Comparison of ENCODE assay signal across 17 cellular contexts in genomic region chr3:169299897-169300296, GRCh38.
"Had no signal": no experiment of that assay in that cellular context is flagged by ENCODE, and none has a peak within 500 bp of the region (broad histone marks: within the 10 kb centered on the region; RNA-seq: fewer than 3 reads in every experiment).

No MANE protein-coding gene starts in this region.

- ATAC-seq: activated CD4-positive, alpha-beta T cell treated with anti-CD3 and anti-CD28 coated beads for 36 hours; activated CD8-positive, alpha-beta memory T cell treated with anti-CD3 and anti-CD28 coated beads, Interleukin-2, amount 10 ng/mL, durations not matched to agents 7 days and 5 days; natural killer cell treated with Interleukin-12 subunit alpha and Interleukin-12 subunit beta and Interleukin-15 and Interleukin-18, amount 100 ng/mL, for 72 hours; stimulated activated naive B cell treated with anti-CD40 and anti-IgM and Interleukin-4, amounts not matched to agents 10 μg/mL and 1 μg/mL and 100 μg/mL, for 72 hours had no signal

- H3K27ac ChIP-seq: esophagus squamous epithelium, tibial artery, vagina had no signal

- H3K27ac Mint-ChIP-seq: activated CD4-positive, alpha-beta memory T cell treated with anti-CD3 and anti-CD28 coated beads for 36 hours; activated CD4-positive, alpha-beta T cell treated with anti-CD3 and anti-CD28 coated beads for 36 hours; activated CD8-positive, alpha-beta memory T cell treated with anti-CD3 and anti-CD28 coated beads, Interleukin-2, amount 10 ng/mL, durations not matched to agents 7 days and 5 days; activated naive CD4-positive, alpha-beta T cell treated with anti-CD3 and anti-CD28 coated beads, Interleukin-2, amount 10 ng/mL, durations not matched to agents 7 days and 5 days; activated T-cell treated with anti-CD3 and anti-CD28 coated beads, Interleukin-2, amount 50 U/mL, for 24 hours; memory B cell; natural killer cell treated with Interleukin-12 subunit alpha and Interleukin-12 subunit beta and Interleukin-15 and Interleukin-18, amount 100 ng/mL, for 72 hours; progenitor cell of endocrine pancreas; stimulated activated naive B cell treated with anti-CD40 and anti-IgM and Interleukin-4, amounts not matched to agents 10 μg/mL and 1 μg/mL and 100 μg/mL, for 72 hours had no signal

- H3K9me3 ChIP-seq: esophagus squamous epithelium, right atrium auricular region, tibial artery, vagina had no signal

- H3K36me3 Mint-ChIP-seq: activated CD4-positive, alpha-beta memory T cell treated with anti-CD3 and anti-CD28 coated beads for 36 hours; activated CD8-positive, alpha-beta memory T cell treated with anti-CD3 and anti-CD28 coated beads, Interleukin-2, amount 10 ng/mL, durations not matched to agents 7 days and 5 days; activated naive CD4-positive, alpha-beta T cell treated with anti-CD3 and anti-CD28 coated beads, Interleukin-2, amount 10 ng/mL, durations not matched to agents 7 days and 5 days; memory B cell; natural killer cell treated with Interleukin-12 subunit alpha and Interleukin-12 subunit beta and Interleukin-15 and Interleukin-18, amount 100 ng/mL, for 72 hours; stimulated activated naive B cell treated with anti-CD40 and anti-IgM and Interleukin-4, amounts not matched to agents 10 μg/mL and 1 μg/mL and 100 μg/mL, for 72 hours had no signal

- H3K9me3 Mint-ChIP-seq: activated CD4-positive, alpha-beta memory T cell treated with anti-CD3 and anti-CD28 coated beads for 36 hours; activated naive CD4-positive, alpha-beta T cell treated with anti-CD3 and anti-CD28 coated beads, Interleukin-2, amount 10 ng/mL, durations not matched to agents 7 days and 5 days; activated T-cell treated with anti-CD3 and anti-CD28 coated beads, Interleukin-2, amount 50 U/mL, for 24 hours; stimulated activated naive B cell treated with anti-CD40 and anti-IgM and Interleukin-4, amounts not matched to agents 10 μg/mL and 1 μg/mL and 100 μg/mL, for 72 hours had no signal

- H3K36me3 ChIP-seq: esophagus squamous epithelium, right atrium auricular region, tibial artery, vagina had no signal

- H3K4me1 ChIP-seq: tibial artery, vagina had no signal

- DNase-seq: activated CD4-positive, alpha-beta memory T cell treated with anti-CD3 and anti-CD28 coated beads for 36 hours; activated CD4-positive, alpha-beta T cell treated with anti-CD3 and anti-CD28 coated beads for 36 hours; activated CD8-positive, alpha-beta memory T cell treated with anti-CD3 and anti-CD28 coated beads, Interleukin-2, amount 10 ng/mL, durations not matched to agents 7 days and 5 days; activated naive CD4-positive, alpha-beta T cell treated with anti-CD3 and anti-CD28 coated beads, Interleukin-2, amount 10 ng/mL, durations not matched to agents 7 days and 5 days; activated T-cell treated with anti-CD3 and anti-CD28 coated beads, Interleukin-2, amount 50 U/mL, for 24 hours; esophagus squamous epithelium; glutamatergic neuron; occipital lobe; stimulated activated CD4-positive, alpha-beta T cell treated with anti-CD3 and anti-CD28 coated beads, Interleukin-2, amount 100 ng/mL, for 48 hours; stimulated activated naive B cell treated with anti-CD40 and anti-IgM and Interleukin-4, amounts not matched to agents 10 μg/mL and 1 μg/mL and 100 μg/mL, for 72 hours; T-helper 2 cell; tibial artery had no signal

- H3K27me3 ChIP-seq: esophagus squamous epithelium, right atrium auricular region, tibial artery, vagina had no signal

- H3K27me3 Mint-ChIP-seq: activated CD8-positive, alpha-beta memory T cell treated with anti-CD3 and anti-CD28 coated beads, Interleukin-2, amount 10 ng/mL, durations not matched to agents 7 days and 5 days; activated naive CD4-positive, alpha-beta T cell treated with anti-CD3 and anti-CD28 coated beads, Interleukin-2, amount 10 ng/mL, durations not matched to agents 7 days and 5 days; progenitor cell of endocrine pancreas; stimulated activated naive B cell treated with anti-CD40 and anti-IgM and Interleukin-4, amounts not matched to agents 10 μg/mL and 1 μg/mL and 100 μg/mL, for 72 hours had no signal

- H3K4me3 ChIP-seq: esophagus squamous epithelium, right atrium auricular region, tibial artery, vagina had no signal

- H3K4me3 Mint-ChIP-seq: activated CD4-positive, alpha-beta memory T cell treated with anti-CD3 and anti-CD28 coated beads for 36 hours; activated CD4-positive, alpha-beta T cell treated with anti-CD3 and anti-CD28 coated beads for 36 hours; activated CD8-positive, alpha-beta memory T cell treated with anti-CD3 and anti-CD28 coated beads, Interleukin-2, amount 10 ng/mL, durations not matched to agents 7 days and 5 days; activated naive CD4-positive, alpha-beta T cell treated with anti-CD3 and anti-CD28 coated beads, Interleukin-2, amount 10 ng/mL, durations not matched to agents 7 days and 5 days; activated T-cell treated with anti-CD3 and anti-CD28 coated beads, Interleukin-2, amount 50 U/mL, for 24 hours; memory B cell; natural killer cell treated with Interleukin-12 subunit alpha and Interleukin-12 subunit beta and Interleukin-15 and Interleukin-18, amount 100 ng/mL, for 72 hours; stimulated activated naive B cell treated with anti-CD40 and anti-IgM and Interleukin-4, amounts not matched to agents 10 μg/mL and 1 μg/mL and 100 μg/mL, for 72 hours had no signal

- H3K4me1 Mint-ChIP-seq: activated CD4-positive, alpha-beta T cell treated with anti-CD3 and anti-CD28 coated beads for 36 hours; activated CD8-positive, alpha-beta memory T cell treated with anti-CD3 and anti-CD28 coated beads, Interleukin-2, amount 10 ng/mL, durations not matched to agents 7 days and 5 days; activated naive CD4-positive, alpha-beta T cell treated with anti-CD3 and anti-CD28 coated beads, Interleukin-2, amount 10 ng/mL, durations not matched to agents 7 days and 5 days; memory B cell; stimulated activated naive B cell treated with anti-CD40 and anti-IgM and Interleukin-4, amounts not matched to agents 10 μg/mL and 1 μg/mL and 100 μg/mL, for 72 hours had no signal
